Comparison of ENCODE assay signal across 23 cellular contexts in genomic region chr15:38899300-38899699, GRCh38.
DNase-seq lines count a peak whose midpoint lies in the region; ATAC-seq and TF ChIP-seq lines count a peak whose summit lies in the region.
"Had no signal": no experiment of that assay in that cellular context is flagged by ENCODE, and none has a peak within 500 bp of the region (broad histone marks: within the 10 kb centered on the region; RNA-seq: fewer than 3 reads in every experiment).

No MANE protein-coding gene starts in this region.

- peak overlapping the region; percentile 68 for H3K27ac Mint-ChIP-seq in HFFc6
- H3K27ac Mint-ChIP-seq: activated naive CD4-positive, alpha-beta T cell treated with anti-CD3 and anti-CD28 coated beads for 36 hours; endodermal cell; progenitor cell of endocrine pancreas had no signal

- H3K4me1 ChIP-seq in adipocyte (ENCODE audit: control insufficient read depth, insufficient read depth, low read length): peaks cover 18% of the 10 kb centered on the region
- H3K4me1 ChIP-seq: ascending aorta had no signal

- TF ChIP-seq CTCF in HFFc6 (IDR thresholded peaks at IDR 0.05) (no peak), epithelial cell of esophagus (IDR thresholded peaks at IDR 0.05; ENCODE audit: insufficient read depth, low read depth, low read length, missing control alignments) (no peak), retinal pigment epithelial cell (conservative IDR thresholded peaks at IDR 0.05; ENCODE audit: low read depth, low read length) (no peak)

- no peaks in the 10 kb centered on the region for H3K9me3 ChIP-seq in adipocyte (ENCODE audit: control insufficient read depth, low read length)
- H3K9me3 ChIP-seq: ascending aorta had no signal

- no peak overlapping the region for H3K4me3 Mint-ChIP-seq in HFFc6
- H3K4me3 Mint-ChIP-seq: activated naive CD4-positive, alpha-beta T cell treated with anti-CD3 and anti-CD28 coated beads for 36 hours; endodermal cell had no signal

- no peaks in the 10 kb centered on the region for H3K27me3 ChIP-seq in adipocyte (replicated peaks; ENCODE audit: control insufficient read depth, insufficient read depth, low read length)
- H3K27me3 ChIP-seq: ascending aorta had no signal

- H3K36me3 Mint-ChIP-seq in HFFc6 (ENCODE audit: low read depth): peaks cover 33% of the 10 kb centered on the region

- peaks cover 63% of the 10 kb centered on the region for H3K4me1 Mint-ChIP-seq in HFFc6 (ENCODE audit: low read depth)
- H3K4me1 Mint-ChIP-seq: endodermal cell had no signal

- DNase-seq in HFFc6: peak; percentile 16
- DNase-seq in adipocyte (ENCODE audit: low read depth): peak; percentile 71
- DNase-seq in epithelial cell of esophagus (ENCODE audit: low read depth): peak; percentile 68
- peak; percentile 44 for DNase-seq in retinal pigment epithelial cell (ENCODE audit: low read depth)
- no peak for DNase-seq in anterior cingulate cortex (lab: John Stamatoyannopoulos, UW)
- DNase-seq in DMS79 treated with DMSO at 0.1 percent for 48 hours (lab: John Stamatoyannopoulos, UW): no peak
- DNase-seq: activated CD4-positive, CD25-positive, alpha-beta regulatory T cell treated with anti-CD3 and anti-CD28 coated beads, Interleukin-2, amount 50 U/mL, for 72 hours; activated CD8-positive, alpha-beta memory T cell treated with anti-CD3 and anti-CD28 coated beads for 24 hours; activated naive CD4-positive, alpha-beta T cell treated with anti-CD3 and anti-CD28 coated beads for 36 hours; activated T-cell treated with anti-CD3 and anti-CD28 coated beads, Interleukin-2, amount 50 U/mL, for 48 hours; endodermal cell; H7; left ventricle myocardium superior; NCI-H1048; NCI-H187 treated with DMSO at 0.1 percent for 48 hours; NCI-H2227 treated with DMSO at 0.1 percent for 48 hours; OCI-M1; SIG-M5; stimulated activated CD4-positive, alpha-beta T cell treated with anti-CD3 and anti-CD28 coated beads, Interleukin-1b, Interleukin-23, amount 100 ng/mL, for 48 hours; T-helper 1 cell had no signal

- H3K27me3 Mint-ChIP-seq in HFFc6 (ENCODE audit: insufficient read depth): peaks cover 2% of the 10 kb centered on the region
- H3K27me3 Mint-ChIP-seq: progenitor cell of endocrine pancreas had no signal

- H3K4me3 ChIP-seq in adipocyte (ENCODE audit: low read length) (no peak overlapping the region), epithelial cell of esophagus (ENCODE audit: low read length) (no peak overlapping the region), retinal pigment epithelial cell (ENCODE audit: low read length) (no peak overlapping the region)
- H3K4me3 ChIP-seq: ascending aorta had no signal

- peaks cover 3% of the 10 kb centered on the region; the same call in 1 of the 2 replicates for H3K9me3 Mint-ChIP-seq in HFFc6
- H3K9me3 Mint-ChIP-seq: activated naive CD4-positive, alpha-beta T cell treated with anti-CD3 and anti-CD28 coated beads for 36 hours; endodermal cell had no signal

- H3K9ac ChIP-seq in adipocyte (ENCODE audit: low read length): no peak overlapping the region

- no peaks in the 10 kb centered on the region for H3K36me3 ChIP-seq in adipocyte (ENCODE audit: control insufficient read depth, insufficient read depth, low read length, severe bottlenecking)
- H3K36me3 ChIP-seq: ascending aorta had no signal

- no peak for ATAC-seq in GM18873 (IDR thresholded peaks at IDR 0.05; ENCODE audit: low FRiP score, unreplicated experiment)
- ATAC-seq: left ventricle myocardium superior had no signal

Comparison
In these comparisons a context has a peak if more than half of its experiments do, and no peak if none do; other contexts are left out.
1. DNase-seq: peak in HFFc6 (single experiment), adipocyte (single experiment), epithelial cell of esophagus (single experiment) and retinal pigment epithelial cell (single experiment); none in anterior cingulate cortex (0 of 58) and DMS79 treated with DMSO at 0.1 percent for 48 hours (single experiment).